ENCODE assay signal across 8 cellular contexts in genomic region chr11:126416542-126417090, GRCh38.
DNase-seq lines count a peak whose midpoint lies in the region; ATAC-seq lines count a peak whose summit lies in the region.

No MANE protein-coding gene starts in this region.

- no peaks in the 10 kb centered on the region for H3K9me3 ChIP-seq in endocrine pancreas (ENCODE audit: control insufficient read depth, low read length)

- DNase-seq in DMS153 treated with DMSO at 0.1 percent for 48 hours (lab: John Stamatoyannopoulos, UW; ENCODE audit: unreplicated experiment) = peak; percentile 54
- peak; percentile 85 for DNase-seq in NCI-H146 (lab: John Stamatoyannopoulos, UW)
- peak; percentile 52 for DNase-seq in activated CD8-positive, alpha-beta memory T cell treated with anti-CD3 and anti-CD28 coated beads, Interleukin-2, amount 50 U/mL, for 24 hours (ENCODE audit: extremely low read depth)
- peak; percentile 77 for DNase-seq in mesendoderm
- DNase-seq in stimulated activated CD8-positive, alpha-beta memory T cell treated with anti-CD3 and anti-CD28 coated beads, Interleukin-12 subunit alpha, Interleukin-12 subunit beta, amount 100 ng/mL, for 24 hours (ENCODE audit: extremely low read depth) = peak; percentile 32
- DNase-seq in T1000 (lab: John Stamatoyannopoulos, UW) = no peak

- no peaks in the 10 kb centered on the region for H3K79me2 ChIP-seq in mesendoderm (ENCODE audit: control insufficient read depth, insufficient read depth, low read length)

- no peaks in the 10 kb centered on the region for H3K4me1 ChIP-seq in endocrine pancreas (ENCODE audit: control insufficient read depth, insufficient read depth, low read length)
- peaks cover 5% of the 10 kb centered on the region for H3K4me1 ChIP-seq in mesendoderm (ENCODE audit: control insufficient read depth, low read depth, low read length)

- H2BK15ac ChIP-seq in mesendoderm (replicated peaks; ENCODE audit: low read depth) = no peak overlapping the region

- WGBS in mesendoderm (ENCODE audit: extremely low coverage, insufficient coverage, low lambda C conversion rate) = no CpG with 5 or more reads among the region's 52 CpGs

- H3K56ac ChIP-seq in mesendoderm (ENCODE audit: low read length) = peak overlapping the region; percentile 37

- H3K36me3 ChIP-seq in endocrine pancreas (ENCODE audit: control insufficient read depth, insufficient read depth, low read length) (no peaks in the 10 kb centered on the region), mesendoderm (ENCODE audit: control insufficient read depth, insufficient read depth, low read length) (peaks cover 1% of the 10 kb centered on the region)

- H3K4me2 ChIP-seq in mesendoderm (ENCODE audit: low read length) = no peak overlapping the region

- H2AK5ac ChIP-seq in mesendoderm (ENCODE audit: low read length) = no peak overlapping the region

- peak overlapping the region; percentile 57 for H3K9ac ChIP-seq in endocrine pancreas (ENCODE audit: control insufficient read depth, insufficient read depth, low read length)
- H3K9ac ChIP-seq in mesendoderm (ENCODE audit: low read length) = peak overlapping the region; percentile 6

- no peak overlapping the region for H3K23ac ChIP-seq in mesendoderm (ENCODE audit: low read length)

- H3K27ac ChIP-seq in mesendoderm (ENCODE audit: low read depth, low read length) = no peak overlapping the region

- H3K79me1 ChIP-seq in mesendoderm (ENCODE audit: low read length) = no peaks in the 10 kb centered on the region

- ATAC-seq in GM21786 (IDR thresholded peaks at IDR 0.05; ENCODE audit: unreplicated experiment) = peak; percentile 65

- no peak overlapping the region for H2BK5ac ChIP-seq in mesendoderm (ENCODE audit: low read length)

- no peak overlapping the region for H2BK120ac ChIP-seq in mesendoderm (ENCODE audit: low read depth, low read length)

- H3K4me3 ChIP-seq in endocrine pancreas (ENCODE audit: control insufficient read depth, insufficient read depth, low read length) (no peak overlapping the region), mesendoderm (ENCODE audit: low read length) (no peak overlapping the region)

- H3K4ac ChIP-seq in mesendoderm (ENCODE audit: low read depth, low read length) = no peak overlapping the region

- no peak overlapping the region for H4K5ac ChIP-seq in mesendoderm (ENCODE audit: low read length)

- no peak overlapping the region for H4K8ac ChIP-seq in mesendoderm (ENCODE audit: low read depth, low read length)

- H3K27me3 ChIP-seq in endocrine pancreas (ENCODE audit: control insufficient read depth, insufficient read depth, low read length) (no peaks in the 10 kb centered on the region), mesendoderm (ENCODE audit: insufficient read depth, low read length, poor library complexity) (no peaks in the 10 kb centered on the region)

- H3K18ac ChIP-seq in mesendoderm (ENCODE audit: low read length) = no peak overlapping the region
